ENCODE assay signal across 26 cellular contexts in genomic region chr7:3120513-3120912, GRCh38.
DNase-seq lines count a peak whose midpoint lies in the region; ATAC-seq, FAIRE-seq and TF ChIP-seq lines count a peak whose summit lies in the region.
"Had no signal": no experiment of that assay in that cellular context is flagged by ENCODE, and none has a peak within 500 bp of the region (broad histone marks: within the 10 kb centered on the region; RNA-seq: fewer than 3 reads in every experiment).

No MANE protein-coding gene starts in this region.

- no peaks in the 10 kb centered on the region for H3K27me3 Mint-ChIP-seq in activated CD8-positive, alpha-beta T cell treated with anti-CD3 and anti-CD28 coated beads for 36 hours
- peaks cover 0 to 8% (median 0%) of the 10 kb centered on the region in 5 donors for H3K27me3 Mint-ChIP-seq in naive thymus-derived CD4-positive, alpha-beta T cell

- H3K27ac Mint-ChIP-seq in activated CD8-positive, alpha-beta T cell treated with anti-CD3 and anti-CD28 coated beads for 36 hours = peak overlapping the region; percentile 61
- peak overlapping the region in 7 of 9 donors; percentile 25 to 95 (median 76) for H3K27ac Mint-ChIP-seq in naive thymus-derived CD4-positive, alpha-beta T cell
- H3K27ac Mint-ChIP-seq: nephron had no signal

- H3K27ac ChIP-seq in naive thymus-derived CD4-positive, alpha-beta T cell (ENCODE audit: low read depth, low read length) = no peak overlapping the region
- no peak overlapping the region for H3K27ac ChIP-seq in coronary artery
- H3K27ac ChIP-seq: A549, SJSA1, tibial nerve had no signal

- POLR2A ChIA-PET in activated CD8-positive, alpha-beta T cell treated with anti-CD3 and anti-CD28 coated beads for 36 hours (lab: Charles Lee) = interaction anchor here (1.2 to 2.9 kb wide), 3 partner anchors 8 to 28 kb away, joined by 3 to 15 read pairs (median 12); no protein-coding TSS in a partner anchor
- POLR2A ChIA-PET in naive thymus-derived CD4-positive, alpha-beta T cell (lab: Charles Lee) = interaction anchor here (0.9 to 4.0 kb wide), 5 partner anchors 20 to 56 kb away, joined by 3 to 59 read pairs (median 3); no protein-coding TSS in a partner anchor

- H3K4me1 ChIP-seq in naive thymus-derived CD4-positive, alpha-beta T cell (ENCODE audit: control insufficient read depth in 2 of 2, insufficient read depth in 2 of 2, low read length in 2 of 2) = peaks cover 18 to 37% of the 10 kb centered on the region in 2 donors
- H3K4me1 ChIP-seq: A549, SJSA1, tibial nerve had no signal

- no peak overlapping the region for H3K4me3 ChIP-seq in GM12865 (ENCODE audit: low read depth, low read length)
- no peak overlapping the region for H3K4me3 ChIP-seq in naive thymus-derived CD4-positive, alpha-beta T cell (ENCODE audit: low read length)
- H3K4me3 ChIP-seq in coronary artery = no peak overlapping the region
- H3K4me3 ChIP-seq: A549, SJSA1, tibial nerve had no signal

- H3K4me3 Mint-ChIP-seq in activated CD8-positive, alpha-beta T cell treated with anti-CD3 and anti-CD28 coated beads for 36 hours = peak overlapping the region; percentile 7
- H3K4me3 Mint-ChIP-seq in naive thymus-derived CD4-positive, alpha-beta T cell = peak overlapping the region in 9 of 10 donors; percentile 0 to 78 (median 35)
- H3K4me3 Mint-ChIP-seq: nephron had no signal

- peaks cover 23% of the 10 kb centered on the region for H3K9me3 Mint-ChIP-seq in activated CD8-positive, alpha-beta T cell treated with anti-CD3 and anti-CD28 coated beads for 36 hours
- peaks cover 0 to 24% (median 10%) of the 10 kb centered on the region in 11 donors for H3K9me3 Mint-ChIP-seq in naive thymus-derived CD4-positive, alpha-beta T cell

- intact Hi-C loops in activated CD8-positive, alpha-beta T cell treated with anti-CD3 and anti-CD28 coated beads for 36 hours (cut with micrococcal nuclease) = no loop called here
- intact Hi-C loops in naive thymus-derived CD4-positive, alpha-beta T cell (cut with micrococcal nuclease) = loop anchor here in 1 of 2 donors (1.0 kb wide), 2 partner anchors 35 to 77 kb away; partner anchors contain the start of gene CARD11

- peaks cover 21% of the 10 kb centered on the region for H3K36me3 Mint-ChIP-seq in activated CD8-positive, alpha-beta T cell treated with anti-CD3 and anti-CD28 coated beads for 36 hours (ENCODE audit: low read depth)
- peaks cover 0 to 34% (median 10%) of the 10 kb centered on the region in 5 donors for H3K36me3 Mint-ChIP-seq in naive thymus-derived CD4-positive, alpha-beta T cell

- H3K27me3 ChIP-seq in naive thymus-derived CD4-positive, alpha-beta T cell (ENCODE audit: control insufficient read depth in 2 of 2, insufficient read depth in 2 of 2, low read length in 2 of 2) = no peaks in the 10 kb centered on the region
- H3K27me3 ChIP-seq: SJSA1, tibial nerve had no signal

- H3K9me3 ChIP-seq in naive thymus-derived CD4-positive, alpha-beta T cell (ENCODE audit: control insufficient read depth in 2 of 3, low read length in 3 of 3) = no peaks in the 10 kb centered on the region

- FAIRE-seq in GM19239 (lab: Jason Lieb, UNC) = no peak
- FAIRE-seq: A549, kidney, TTC549 had no signal

- H3K36me3 ChIP-seq in naive thymus-derived CD4-positive, alpha-beta T cell (ENCODE audit: control insufficient read depth in 2 of 3, insufficient read depth in 3 of 3, low read length in 3 of 3) = no peaks in the 10 kb centered on the region
- H3K36me3 ChIP-seq: SJSA1, tibial nerve had no signal

- peak; percentile 20 for DNase-seq in activated CD8-positive, alpha-beta memory T cell treated with anti-CD3 and anti-CD28 coated beads, Interleukin-2, amount 50 U/mL, for 48 hours
- DNase-seq in activated CD8-positive, alpha-beta memory T cell treated with anti-CD3 and anti-CD28 coated beads for 24 hours = no peak
- DNase-seq in GM12865 (ENCODE audit: low read depth) (peak; percentile 41), GM19239 (ENCODE audit: insufficient read length, low spot score) (no peak), coronary artery (ENCODE audit: low spot score) (no peak)
- peak; percentile 43 for DNase-seq in activated CD8-positive, alpha-beta T cell treated with anti-CD3 and anti-CD28 coated beads for 36 hours
- DNase-seq in naive thymus-derived CD4-positive, alpha-beta T cell = peak in 7 of 9 donors; percentile 16 to 76 (median 60)
- no peak for DNase-seq in stimulated activated CD4-positive, alpha-beta T cell treated with anti-CD3 and anti-CD28 coated beads, Interleukin-2, amount 100 ng/mL, for 24 hours
- DNase-seq: activated gamma-delta T cell; amniotic stem cell; COR-L47; DMS79; effector CD4-positive, alpha-beta T cell; GDM1; glutamatergic neuron; H7; kidney; NCI-H2081; NCI-H226; NCI-H748 treated with DMSO at 0.1 percent for 48 hours; stimulated activated CD8-positive, alpha-beta memory T cell treated with anti-CD3 and anti-CD28 coated beads, Interleukin-4, amount 100 ng/mL, for 48 hours had no signal

- CTCF ChIA-PET in activated CD8-positive, alpha-beta T cell treated with anti-CD3 and anti-CD28 coated beads for 36 hours (lab: Charles Lee) = interaction anchor here (0.8 to 4.2 kb wide), 5 partner anchors 14 to 55 kb away, joined by 4 to 29 read pairs (median 5); no protein-coding TSS in a partner anchor
- CTCF ChIA-PET in naive thymus-derived CD4-positive, alpha-beta T cell (lab: Charles Lee) = interaction anchor here (1.8 to 3.7 kb wide), 2 partner anchors 26 to 55 kb away, joined by 6 to 30 read pairs; no protein-coding TSS in a partner anchor

- peaks cover 53% of the 10 kb centered on the region for H3K4me1 Mint-ChIP-seq in activated CD8-positive, alpha-beta T cell treated with anti-CD3 and anti-CD28 coated beads for 36 hours (ENCODE audit: low read depth)
- peaks cover 26 to 43% (median 41%) of the 10 kb centered on the region in 7 donors for H3K4me1 Mint-ChIP-seq in naive thymus-derived CD4-positive, alpha-beta T cell

- TF ChIP-seq CTCF in GM12865 (IDR thresholded peaks at IDR 0.05; ENCODE audit: insufficient read depth, low read depth, low read length, missing control alignments) (no peak), coronary artery (IDR thresholded peaks at IDR 0.05) (no peak)
- no peak for TF ChIP-seq CTCF in activated CD8-positive, alpha-beta T cell treated with anti-CD3 and anti-CD28 coated beads for 36 hours (IDR thresholded peaks at IDR 0.05)

- peak; percentile 60 for ATAC-seq in activated CD8-positive, alpha-beta T cell treated with anti-CD3 and anti-CD28 coated beads for 36 hours
- ATAC-seq in naive thymus-derived CD4-positive, alpha-beta T cell = peak; percentile 92
- ATAC-seq: A549 had no signal

Comparison
In these comparisons a context has a peak if more than half of its experiments do, and no peak if none do; other contexts are left out.
1. DNase-seq: peak in activated CD8-positive, alpha-beta memory T cell treated with anti-CD3 and anti-CD28 coated beads, Interleukin-2, amount 50 U/mL, for 48 hours (single experiment), GM12865 (single experiment), activated CD8-positive, alpha-beta T cell treated with anti-CD3 and anti-CD28 coated beads for 36 hours (single experiment) and naive thymus-derived CD4-positive, alpha-beta T cell (7 of 9); none in activated CD8-positive, alpha-beta memory T cell treated with anti-CD3 and anti-CD28 coated beads for 24 hours (single experiment), stimulated activated CD4-positive, alpha-beta T cell treated with anti-CD3 and anti-CD28 coated beads, Interleukin-2, amount 100 ng/mL, for 24 hours (0 of 2), GM19239 (single experiment) and coronary artery (single experiment).